Comparison of ENCODE assay signal across 8 cellular contexts in genomic region chr15:31435256-31435781, GRCh38.
A peak's percentile ranks its signal among the peaks of the same experiment; 100 is the strongest.
DNase-seq lines count a peak whose midpoint lies in the region; ATAC-seq lines count a peak whose summit lies in the region.

No MANE protein-coding gene starts in this region.

- CTCF ChIA-PET in naive thymus-derived CD4-positive, alpha-beta T cell (lab: Charles Lee) = interaction anchor here (0.8 to 6.0 kb wide), 27 partner anchors 10 to 237 kb away, joined by 3 to 54 read pairs (median 4); partner anchors contain the start of gene KLF13

- H3K27me3 ChIP-seq in naive thymus-derived CD4-positive, alpha-beta T cell (ENCODE audit: control insufficient read depth in 2 of 2, insufficient read depth in 2 of 2, low read length in 2 of 2) = no peaks in the 10 kb centered on the region

- H3K4me1 ChIP-seq in naive thymus-derived CD4-positive, alpha-beta T cell (ENCODE audit: control insufficient read depth in 2 of 2, insufficient read depth in 2 of 2, low read length in 2 of 2) = peaks cover 55 to 57% of the 10 kb centered on the region in 2 donors

- H3K27ac ChIP-seq in naive thymus-derived CD4-positive, alpha-beta T cell (ENCODE audit: low read depth, low read length) = peak overlapping the region; percentile 83

- H3K36me3 Mint-ChIP-seq in naive thymus-derived CD4-positive, alpha-beta T cell = no peaks in the 10 kb centered on the region
- H3K36me3 Mint-ChIP-seq in stimulated activated effector memory CD8-positive, alpha-beta T cell treated with anti-CD3 and anti-CD28 coated beads, Interleukin-12 subunit alpha, Interleukin-12 subunit beta, amount 100 ng/mL, for 72 hours = peaks cover 21% of the 10 kb centered on the region

- peak overlapping the region; percentile 48 for H3K4me3 ChIP-seq in naive thymus-derived CD4-positive, alpha-beta T cell (ENCODE audit: low read length)

- peak overlapping the region; percentile 80 to 95 (median 86) for H3K4me3 Mint-ChIP-seq in naive thymus-derived CD4-positive, alpha-beta T cell
- H3K4me3 Mint-ChIP-seq in stimulated activated effector memory CD8-positive, alpha-beta T cell treated with anti-CD3 and anti-CD28 coated beads, Interleukin-12 subunit alpha, Interleukin-12 subunit beta, amount 100 ng/mL, for 72 hours = peak overlapping the region; percentile 79

- H3K27me3 Mint-ChIP-seq in naive thymus-derived CD4-positive, alpha-beta T cell = no peaks in the 10 kb centered on the region

- peak; percentile 78 for DNase-seq in AG20443 (ENCODE audit: low spot score)
- DNase-seq in NOMO-1 treated with DMSO at 0.1 percent for 48 hours (lab: John Stamatoyannopoulos, UW; ENCODE audit: unreplicated experiment) = peak; percentile 85
- peak; percentile 74 for DNase-seq in activated T-cell treated with anti-CD3 and anti-CD28 coated beads for 24 hours (ENCODE audit: low read depth)
- DNase-seq in naive thymus-derived CD4-positive, alpha-beta T cell = peak; percentile 53 to 93 (median 87)
- DNase-seq in stimulated activated effector memory CD8-positive, alpha-beta T cell treated with anti-CD3 and anti-CD28 coated beads, Interleukin-12 subunit alpha, Interleukin-12 subunit beta, amount 100 ng/mL, for 72 hours (ENCODE audit: low spot score in 2 of 2) = peak; percentile 67 to 90

- POLR2A ChIA-PET in naive thymus-derived CD4-positive, alpha-beta T cell (lab: Charles Lee) = interaction anchor here (0.6 to 10.7 kb wide), 33 partner anchors 11 to 234 kb away, joined by 3 to 210 read pairs (median 6); partner anchors contain the start of gene KLF13

- H3K9me3 ChIP-seq in naive thymus-derived CD4-positive, alpha-beta T cell (ENCODE audit: control insufficient read depth in 2 of 3, low read length in 3 of 3) = no peaks in the 10 kb centered on the region

- peaks cover 43 to 90% (median 84%) of the 10 kb centered on the region in 7 donors for H3K4me1 Mint-ChIP-seq in naive thymus-derived CD4-positive, alpha-beta T cell
- H3K4me1 Mint-ChIP-seq in stimulated activated effector memory CD8-positive, alpha-beta T cell treated with anti-CD3 and anti-CD28 coated beads, Interleukin-12 subunit alpha, Interleukin-12 subunit beta, amount 100 ng/mL, for 72 hours = peaks cover 76% of the 10 kb centered on the region

- peak overlapping the region; percentile 96 to 100 (median 99) for H3K27ac Mint-ChIP-seq in naive thymus-derived CD4-positive, alpha-beta T cell
- peak overlapping the region; percentile 99 for H3K27ac Mint-ChIP-seq in stimulated activated effector memory CD8-positive, alpha-beta T cell treated with anti-CD3 and anti-CD28 coated beads, Interleukin-12 subunit alpha, Interleukin-12 subunit beta, amount 100 ng/mL, for 72 hours

- H3K36me3 ChIP-seq in naive thymus-derived CD4-positive, alpha-beta T cell (ENCODE audit: control insufficient read depth in 2 of 3, insufficient read depth in 3 of 3, low read length in 3 of 3) = no peaks in the 10 kb centered on the region

- intact Hi-C loops in naive thymus-derived CD4-positive, alpha-beta T cell (cut with micrococcal nuclease) = loop anchor here (1.0 to 10.0 kb wide), 20 partner anchors 24 to 811 kb away; partner anchors contain the start of genes KLF13 (in 2 of the 2), ARHGAP11B (in 1 of the 2) and MTMR10 (in 1 of the 2)

- ATAC-seq in GM18909 (IDR thresholded peaks at IDR 0.05; ENCODE audit: poor library complexity, unreplicated experiment) = peak; percentile 63
- ATAC-seq in HG03175 (IDR thresholded peaks at IDR 0.05; ENCODE audit: unreplicated experiment) = peak; percentile 75
- peak; percentile 52 for ATAC-seq in esophagus mucosa
- peak; percentile 84 for ATAC-seq in naive thymus-derived CD4-positive, alpha-beta T cell
- ATAC-seq in stimulated activated effector memory CD8-positive, alpha-beta T cell treated with anti-CD3 and anti-CD28 coated beads, Interleukin-12 subunit alpha, Interleukin-12 subunit beta, amount 100 ng/mL, for 72 hours = peak; percentile 74

- H3K9me3 Mint-ChIP-seq in naive thymus-derived CD4-positive, alpha-beta T cell = peaks cover 0 to 1% (median 0%) of the 10 kb centered on the region in 11 donors
- no peaks in the 10 kb centered on the region for H3K9me3 Mint-ChIP-seq in stimulated activated effector memory CD8-positive, alpha-beta T cell treated with anti-CD3 and anti-CD28 coated beads, Interleukin-12 subunit alpha, Interleukin-12 subunit beta, amount 100 ng/mL, for 72 hours

Comparison
In these comparisons a context has a peak if more than half of its experiments do, and no peak if none do; other contexts are left out.
1. Peak in every context shown above with its lines: DNase-seq, ATAC-seq, H3K4me3 ChIP-seq and H3K27ac ChIP-seq.